10 cellular contexts compared by ENCODE assay signal in genomic region chr15:66692808-66693596, GRCh38. TPM values are rescaled to one million over a fixed set of nuclear protein-coding genes. Genes with fewer than 3 reads are reported as not detected.
DNase-seq lines count a peak whose midpoint lies in the region; ATAC-seq and TF ChIP-seq lines count a peak whose summit lies in the region.
"Had no signal": no experiment of that assay in that cellular context is flagged by ENCODE, and none has a peak within 500 bp of the region (broad histone marks: within the 10 kb centered on the region; RNA-seq: fewer than 3 reads in every experiment).

No MANE protein-coding gene starts in this region.

- no peaks in the 10 kb centered on the region for H3K4me1 ChIP-seq in Karpas-422 (ENCODE audit: low read length)
- H3K4me1 ChIP-seq in prostate gland (replicated peaks) = peaks cover 4% of the 10 kb centered on the region

- no peak for ATAC-seq in GM21619 (IDR thresholded peaks at IDR 0.05; ENCODE audit: unreplicated experiment)

- H3K36me3 ChIP-seq in Karpas-422 (ENCODE audit: insufficient read depth, low read length) (no peaks in the 10 kb centered on the region), prostate gland (no peaks in the 10 kb centered on the region)

- TF ChIP-seq POLR2A in prostate gland (IDR thresholded peaks at IDR 0.05) = no peak

- peak overlapping the region; percentile 62 for H3K27ac Mint-ChIP-seq in activated T-cell treated with anti-CD3 and anti-CD28 coated beads, Interleukin-2, amount 50 U/mL, for 24 hours

- no peaks in the 10 kb centered on the region for H3K9me3 Mint-ChIP-seq in activated T-cell treated with anti-CD3 and anti-CD28 coated beads, Interleukin-2, amount 50 U/mL, for 24 hours

- no peaks in the 10 kb centered on the region for H3K79me2 ChIP-seq in Karpas-422 (ENCODE audit: low read length)

- H3K4me3 Mint-ChIP-seq in activated T-cell treated with anti-CD3 and anti-CD28 coated beads, Interleukin-2, amount 50 U/mL, for 24 hours = no peak overlapping the region

- WGBS in prostate gland = 38% methylated on average over 6 of the region's 6 CpGs

- no peak overlapping the region for H3K4me2 ChIP-seq in Karpas-422 (ENCODE audit: low read depth, low read length, poor library complexity, severe bottlenecking)

- intact Hi-C loops in prostate gland (cut with DNase I) = no loop called here

- H3K9me3 ChIP-seq in Karpas-422 (ENCODE audit: low read length) = no peaks in the 10 kb centered on the region
- H3K9me3 ChIP-seq in prostate gland = no peaks in the 10 kb centered on the region

- H4K20me1 ChIP-seq in Karpas-422 (ENCODE audit: insufficient read depth, low read depth, low read length) = no peaks in the 10 kb centered on the region

- no peaks in the 10 kb centered on the region for H3K27me3 Mint-ChIP-seq in activated T-cell treated with anti-CD3 and anti-CD28 coated beads, Interleukin-2, amount 50 U/mL, for 24 hours

- H3K36me3 Mint-ChIP-seq in activated T-cell treated with anti-CD3 and anti-CD28 coated beads, Interleukin-2, amount 50 U/mL, for 24 hours (ENCODE audit: low read depth) = no peaks in the 10 kb centered on the region

- H3K4me1 Mint-ChIP-seq in activated T-cell treated with anti-CD3 and anti-CD28 coated beads, Interleukin-2, amount 50 U/mL, for 24 hours (ENCODE audit: low read depth) = peaks cover 11% of the 10 kb centered on the region

- H3K27me3 ChIP-seq in Karpas-422 (ENCODE audit: low read length) (no peaks in the 10 kb centered on the region), prostate gland (replicated peaks; ENCODE audit: insufficient read depth) (no peaks in the 10 kb centered on the region)

- H3K27ac ChIP-seq in Karpas-422 (ENCODE audit: low read length) (no peak overlapping the region), prostate gland (peak overlapping the region; percentile 23 to 61)

- TF ChIP-seq CTCF in prostate gland (IDR thresholded peaks at IDR 0.05) = no peak

- H2AFZ ChIP-seq in Karpas-422 (ENCODE audit: low read length) = peak overlapping the region; percentile 56; the same call in 1 of the 2 replicates

- H3K4me3 ChIP-seq in Karpas-422 (ENCODE audit: low read length) = no peak overlapping the region
- no peak overlapping the region for H3K4me3 ChIP-seq in prostate gland

- no peaks in the 10 kb centered on the region for H3K9me2 ChIP-seq in Karpas-422 (replicated peaks; ENCODE audit: insufficient read depth, low read length)

- no peak overlapping the region for H3K9ac ChIP-seq in Karpas-422 (ENCODE audit: low read length)

- DNase-seq in activated T-cell treated with anti-CD3 and anti-CD28 coated beads, Interleukin-2, amount 50 U/mL, for 24 hours = no peak
- DNase-seq in activated T-cell treated with anti-CD3 and anti-CD28 coated beads, Interleukin-2, amount 50 U/mL, for 1 hour = no peak
- DNase-seq in Karpas-422 (no peak), amniotic epithelial cell (ENCODE audit: low read depth) (peak; percentile 48), prostate gland (ENCODE audit: low spot score) (no peak), GF-D8 (lab: John Stamatoyannopoulos, UW) (no peak), T1000 (lab: John Stamatoyannopoulos, UW) (no peak)
- DNase-seq: activated effector memory CD4-positive, alpha-beta T cell treated with Interleukin-2 at 50 U/mL for 16 hours; NCI-H526 had no signal

RNA-seq across cellular contexts. Expression of gene SMAD6, which starts 9.0 kb away (rescaled TPM):
- 0.89 and 1.8 TPM in 2 replicates for total RNA-seq in Karpas-422 (2014; rRNA removed; shearing (Covaris generic); ENCODE audit: low replicate concordance)
- total RNA-seq in prostate gland = 10 to 100 TPM; 14.8 to 51.2 TPM
